4 cellular contexts compared by ENCODE assay signal in genomic region chr12:126443977-126444376, GRCh38.
"Had no signal": no experiment of that assay in that cellular context is flagged by ENCODE, and none has a peak within 500 bp of the region (broad histone marks: within the 10 kb centered on the region; RNA-seq: fewer than 3 reads in every experiment).

No MANE protein-coding gene starts in this region.

- H3K4me3 ChIP-seq: GM23338 had no signal

- DNase-seq: H9, HCEC 1CT, IMR-90 had no signal

- H2AFZ ChIP-seq: GM23338 had no signal

- H3K4me2 ChIP-seq: GM23338 had no signal
